Comparison of ENCODE assay signal across 10 cellular contexts in genomic region chr22:22485524-22485923, GRCh38. TPM values are rescaled to one million over a fixed set of nuclear protein-coding genes. Genes with fewer than 3 reads are reported as not detected.
"Had no signal": no experiment of that assay in that cellular context is flagged by ENCODE, and none has a peak within 500 bp of the region (broad histone marks: within the 10 kb centered on the region; RNA-seq: fewer than 3 reads in every experiment).

No MANE protein-coding gene starts in this region.

- H2AFZ ChIP-seq: GM23248, GM23338 had no signal

- ATAC-seq: GM23338, HCT116 had no signal

- H3K4me1 ChIP-seq: HAP-1 had no signal

- H3K9ac ChIP-seq: GM23248 had no signal

- H3K4me3 ChIP-seq: GM23248, GM23338, HAP-1 had no signal

- DNase-seq: GM23248, GOT3, H7, H9, HCEC 1CT, HFFc6 had no signal

- H3K9me3 Mint-ChIP-seq: GM23338, H9 had no signal

- FAIRE-seq: H54 had no signal

- H3K4me2 ChIP-seq: GM23338 had no signal

- H3K27ac ChIP-seq: GM23248 had no signal

- H3K4me3 Mint-ChIP-seq: GM23338, H9, HFFc6 had no signal

- H3K9me3 ChIP-seq: HAP-1 had no signal

- H3K27ac Mint-ChIP-seq: GM23338, H9, HFFc6 had no signal

RNA-seq across cellular contexts. Expression of gene ZNF280A, which starts 34.5 kb away (rescaled TPM):
- total RNA-seq: GM23248, GM23338 had no signal
- polyA plus RNA-seq: GM23248, GM23338 had no signal
